In the genomic region with DNA sequence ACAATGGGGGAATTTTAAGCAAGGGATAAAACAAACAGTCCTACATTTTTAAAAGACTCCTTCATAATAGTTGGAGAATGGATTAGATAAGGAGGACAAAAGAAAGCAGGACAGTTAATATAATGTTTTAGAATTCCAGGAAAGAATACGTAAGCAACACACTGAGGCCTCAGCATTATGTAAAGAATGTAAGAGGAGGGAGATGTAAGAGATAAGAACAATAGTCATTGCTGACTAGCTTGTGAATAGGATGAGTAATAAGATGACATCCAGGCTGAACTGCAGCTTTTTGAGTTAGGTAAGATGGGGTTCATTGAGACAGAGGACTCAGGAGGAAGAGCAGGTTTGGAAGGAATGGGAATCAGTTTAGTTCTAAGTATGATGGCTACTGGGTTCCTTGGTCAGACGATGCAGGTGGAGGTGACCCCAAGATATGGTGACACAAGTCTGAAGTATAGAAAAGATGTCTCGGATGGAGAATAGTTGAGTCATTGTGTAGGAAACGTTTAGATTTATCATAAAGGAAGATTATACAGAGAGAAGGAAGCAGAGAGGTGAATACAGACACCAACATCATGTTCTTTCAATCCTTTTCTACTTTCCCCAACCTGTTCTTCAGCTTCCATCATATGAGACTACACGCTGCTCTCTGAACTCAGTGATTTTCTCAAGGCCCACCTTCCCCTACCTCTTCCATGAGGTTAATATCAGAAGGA, we compare ENCODE assay signal across 13 cellular contexts.
DNase-seq lines count a peak whose midpoint lies in the region; TF ChIP-seq lines count a peak whose summit lies in the region.
"Had no signal": no experiment of that assay in that cellular context is flagged by ENCODE, and none has a peak within 500 bp of the region (broad histone marks: within the 10 kb centered on the region; RNA-seq: fewer than 3 reads in every experiment).

No MANE protein-coding gene starts in this region.

- H2BK15ac ChIP-seq in mesenchymal stem cell (ENCODE audit: low read depth, poor library complexity, severe bottlenecking) = no peak overlapping the region

- H2AK5ac ChIP-seq in mesenchymal stem cell (ENCODE audit: low read length, severe bottlenecking) = no peak overlapping the region

- H3K27ac ChIP-seq in mesenchymal stem cell (ENCODE audit: low read length, poor library complexity, severe bottlenecking) = no peak overlapping the region
- H3K27ac ChIP-seq in adrenal gland = no peak overlapping the region
- H3K27ac ChIP-seq: prostate gland, stomach had no signal

- H3K79me1 ChIP-seq in mesenchymal stem cell (replicated peaks; ENCODE audit: low read length, poor library complexity, severe bottlenecking) = no peaks in the 10 kb centered on the region

- H3K4me2 ChIP-seq in mesenchymal stem cell (ENCODE audit: low read length, poor library complexity, severe bottlenecking) = no peak overlapping the region

- no peak overlapping the region for H2BK120ac ChIP-seq in mesenchymal stem cell (ENCODE audit: low read depth, low read length)

- H2BK12ac ChIP-seq in mesenchymal stem cell (ENCODE audit: low read length in 2 of 2) = no peak overlapping the region

- 70% methylated on average over 2 of the region's 5 CpGs for WGBS in mesenchymal stem cell
- 88 to 93% (median 90%) methylated on average over 5 of the region's 5 CpGs for WGBS in adrenal gland, 4 donors

- no peak overlapping the region for H3K14ac ChIP-seq in mesenchymal stem cell (ENCODE audit: low read length in 2 of 2)

- H3K4me1 ChIP-seq in mesenchymal stem cell (ENCODE audit: control insufficient read depth, insufficient read depth, low read depth, low read length) (no peaks in the 10 kb centered on the region), adrenal gland (replicated peaks in 1 of 2) (no peaks in the 10 kb centered on the region)
- H3K4me1 ChIP-seq: prostate gland, stomach had no signal

- H4K91ac ChIP-seq in mesenchymal stem cell (ENCODE audit: low read length) = no peak overlapping the region

- H3K36me3 ChIP-seq in mesenchymal stem cell (ENCODE audit: control insufficient read depth in 1 of 2, insufficient read depth in 2 of 2, low read depth in 1 of 2, low read length in 2 of 2) = peaks cover 0 to 15% of the 10 kb centered on the region in 2 experiments
- H3K36me3 ChIP-seq in adrenal gland (replicated peaks in 1 of 2) = no peaks in the 10 kb centered on the region
- H3K36me3 ChIP-seq: prostate gland had no signal

- no peak overlapping the region for H3K4ac ChIP-seq in mesenchymal stem cell (ENCODE audit: low read depth in 1 of 2, low read length in 2 of 2)

- H2BK5ac ChIP-seq in mesenchymal stem cell (ENCODE audit: low read depth, low read length, poor library complexity, severe bottlenecking) = no peak overlapping the region

- intact Hi-C loops in adrenal gland (cut with DNase I) = no loop called here

- no peak overlapping the region for H3K9ac ChIP-seq in mesenchymal stem cell (ENCODE audit: low read length)

- no peak overlapping the region for H3K23ac ChIP-seq in mesenchymal stem cell (ENCODE audit: low read length in 2 of 2)

- H2AFZ ChIP-seq in mesenchymal stem cell (ENCODE audit: low read depth, low read length) = no peak overlapping the region

- DNase-seq in AG20443 (ENCODE audit: low spot score) (peak; percentile 68), M059J (ENCODE audit: low read depth) (peak; percentile 89), cardiac fibroblast (ENCODE audit: low read depth in 2 of 2) (peak; percentile 77 to 95), mesenchymal stem cell (peak; percentile 67), adrenal gland (no peak), DMS153 (lab: John Stamatoyannopoulos, UW) (no peak), NCI-H146 treated with DMSO at 0.1 percent for 48 hours (lab: John Stamatoyannopoulos, UW; ENCODE audit: unreplicated experiment) (no peak), NCI-H510A (lab: John Stamatoyannopoulos, UW) (no peak)
- DNase-seq: activated naive CD8-positive, alpha-beta T cell treated with anti-CD3 and anti-CD28 coated beads for 36 hours; hippocampal formation; NCI-H2227 treated with DMSO at 0.1 percent for 48 hours; stomach had no signal

- H3K9me3 ChIP-seq in mesenchymal stem cell (ENCODE audit: control insufficient read depth, low read length) (no peaks in the 10 kb centered on the region), adrenal gland (replicated peaks in 1 of 3) (no peaks in the 10 kb centered on the region)
- H3K9me3 ChIP-seq: prostate gland, stomach had no signal

- H3K4me3 ChIP-seq in cardiac fibroblast (replicated peaks in 1 of 2; ENCODE audit: low read depth in 2 of 2, low read length in 2 of 2) = no peak overlapping the region
- no peak overlapping the region for H3K4me3 ChIP-seq in mesenchymal stem cell (ENCODE audit: insufficient read depth in 1 of 2, low read depth in 1 of 2, low read length in 2 of 2)
- H3K4me3 ChIP-seq in adrenal gland = no peak overlapping the region
- H3K4me3 ChIP-seq: prostate gland, stomach had no signal

- TF ChIP-seq CTCF in cardiac fibroblast (IDR thresholded peaks at IDR 0.05; ENCODE audit: low read depth, low read length) (no peak), adrenal gland (IDR thresholded peaks at IDR 0.05) (no peak)

- H4K8ac ChIP-seq in mesenchymal stem cell (ENCODE audit: low read length) = no peak overlapping the region

- peak overlapping the region in 1 of 2 experiments; percentile 22 for H3K18ac ChIP-seq in mesenchymal stem cell (ENCODE audit: low read depth in 1 of 2, low read length in 2 of 2)

- TF ChIP-seq POLR2A in adrenal gland (IDR thresholded peaks at IDR 0.05) = no peak

- H3K27me3 ChIP-seq in mesenchymal stem cell (ENCODE audit: control insufficient read depth in 1 of 2, insufficient read depth in 1 of 2, low read length in 2 of 2) (no peaks in the 10 kb centered on the region), adrenal gland (no peaks in the 10 kb centered on the region)
- H3K27me3 ChIP-seq: stomach had no signal

Comparison
In these comparisons a context has a peak if more than half of its experiments do, and no peak if none do; other contexts are left out.
1. DNase-seq: peak in AG20443 (single experiment), M059J (single experiment), cardiac fibroblast (2 of 2) and mesenchymal stem cell (single experiment); none in adrenal gland (0 of 7), DMS153 (single experiment), NCI-H146 treated with DMSO at 0.1 percent for 48 hours (single experiment) and NCI-H510A (single experiment).